In the genomic region with DNA sequence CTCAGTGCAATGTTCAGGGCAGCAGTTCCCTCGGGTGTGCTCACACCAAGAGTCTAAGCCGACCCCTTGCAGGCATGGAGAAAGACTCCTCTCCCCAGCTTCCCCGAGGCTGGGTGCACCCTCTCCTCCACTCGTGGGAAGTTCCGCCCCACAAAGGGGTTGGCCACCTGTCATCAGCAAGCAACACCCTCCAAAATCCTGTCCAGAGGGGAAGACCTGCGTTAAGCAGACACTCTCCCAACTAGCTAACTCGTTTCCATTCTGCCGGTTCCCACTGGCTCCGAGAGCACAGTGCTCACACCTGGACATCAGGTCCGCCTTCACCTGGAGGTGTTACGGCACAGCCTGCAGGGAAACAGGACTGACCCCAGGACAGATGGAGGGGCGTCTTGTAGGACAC, we compare ENCODE assay signal across 22 cellular contexts.
"Had no signal": no experiment of that assay in that cellular context is flagged by ENCODE, and none has a peak within 500 bp of the region (broad histone marks: within the 10 kb centered on the region; RNA-seq: fewer than 3 reads in every experiment).

No MANE protein-coding gene starts in this region.

- H3K36me3 ChIP-seq: gastrocnemius medialis, heart right ventricle, lower lobe of right lung, neutrophil, tibial artery, upper lobe of left lung had no signal

- H3K4me1 Mint-ChIP-seq: endodermal cell; naive B cell; nephron; stimulated activated effector memory CD8-positive, alpha-beta T cell treated with anti-CD3 and anti-CD28 coated beads, Interleukin-12 subunit alpha, Interleukin-12 subunit beta, amount 100 ng/mL, for 72 hours had no signal

- H3K4me2 ChIP-seq: smooth muscle cell had no signal

- H3K27ac ChIP-seq: coronary artery, gastrocnemius medialis, heart right ventricle, lower lobe of right lung, neutrophil, tibial artery, upper lobe of left lung had no signal

- H3K36me3 Mint-ChIP-seq: stimulated activated effector memory CD8-positive, alpha-beta T cell treated with anti-CD3 and anti-CD28 coated beads, Interleukin-12 subunit alpha, Interleukin-12 subunit beta, amount 100 ng/mL, for 72 hours had no signal

- H3K4me1 ChIP-seq: gastrocnemius medialis, heart right ventricle, lower lobe of right lung, tibial artery, upper lobe of left lung had no signal

- H3K9me3 Mint-ChIP-seq: endodermal cell had no signal

- H3K4me3 Mint-ChIP-seq: endodermal cell; naive B cell; nephron; stimulated activated effector memory CD8-positive, alpha-beta T cell treated with anti-CD3 and anti-CD28 coated beads, Interleukin-12 subunit alpha, Interleukin-12 subunit beta, amount 100 ng/mL, for 72 hours; stimulated activated naive CD8-positive, alpha-beta T cell treated with anti-CD3 and anti-CD28 coated beads, Interleukin-15, Interleukin-2, amounts not matched to agents 100 ng/mL and 50 ng/mL, for 24 hours had no signal

- ATAC-seq: gastrocnemius medialis; heart right ventricle; left lobe of liver; lower lobe of right lung; right cardiac atrium; stimulated activated effector memory CD8-positive, alpha-beta T cell treated with anti-CD3 and anti-CD28 coated beads, Interleukin-12 subunit alpha, Interleukin-12 subunit beta, amount 100 ng/mL, for 72 hours had no signal

- DNase-seq: central memory CD4-positive, alpha-beta T cell; effector CD4-positive, alpha-beta T cell; endodermal cell; erythroblast; gastrocnemius medialis; heart right ventricle; hypothalamus; lower lobe of right lung; mesendoderm; naive B cell; right cardiac atrium; stimulated activated CD4-positive, alpha-beta T cell treated with anti-CD3 and anti-CD28 coated beads, Interleukin-2, amount 100 ng/mL, for 48 hours; stimulated activated CD8-positive, alpha-beta memory T cell treated with anti-CD3 and anti-CD28 coated beads, Interleukin-4, amount 100 ng/mL, for 48 hours; tibial artery; upper lobe of left lung had no signal

- H3K27ac Mint-ChIP-seq: endodermal cell; naive B cell; nephron; stimulated activated effector memory CD8-positive, alpha-beta T cell treated with anti-CD3 and anti-CD28 coated beads, Interleukin-12 subunit alpha, Interleukin-12 subunit beta, amount 100 ng/mL, for 72 hours; stimulated activated naive CD8-positive, alpha-beta T cell treated with anti-CD3 and anti-CD28 coated beads, Interleukin-15, Interleukin-2, amounts not matched to agents 100 ng/mL and 50 ng/mL, for 24 hours had no signal

- H3K27me3 ChIP-seq: neutrophil, tibial artery, upper lobe of left lung had no signal

- H3K4me3 ChIP-seq: coronary artery, gastrocnemius medialis, heart right ventricle, lower lobe of right lung, smooth muscle cell, tibial artery, upper lobe of left lung had no signal

- H3K9me3 ChIP-seq: gastrocnemius medialis, heart right ventricle, lower lobe of right lung, neutrophil, tibial artery, upper lobe of left lung had no signal
